ENCODE assay signal across 15 cellular contexts in genomic region chr6:110283657-110284056, GRCh38.
DNase-seq lines count a peak whose midpoint lies in the region; ATAC-seq and TF ChIP-seq lines count a peak whose summit lies in the region.
"Had no signal": no experiment of that assay in that cellular context is flagged by ENCODE, and none has a peak within 500 bp of the region (broad histone marks: within the 10 kb centered on the region; RNA-seq: fewer than 3 reads in every experiment).

No MANE protein-coding gene starts in this region.

- H3K4me3 ChIP-seq in left ventricle myocardium inferior = peak overlapping the region; percentile 49
- H3K4me3 ChIP-seq: A549, HAP-1 had no signal

- no peak for TF ChIP-seq CTCF in left ventricle myocardium inferior (IDR thresholded peaks at IDR 0.05; ENCODE audit: borderline replicate concordance)

- H3K36me3 ChIP-seq in left ventricle myocardium inferior = no peaks in the 10 kb centered on the region
- H3K36me3 ChIP-seq: HAP-1 had no signal

- peaks cover 6% of the 10 kb centered on the region for H3K9me3 ChIP-seq in left ventricle myocardium inferior (replicated peaks)
- H3K9me3 ChIP-seq: A549, HAP-1 had no signal

- no peaks in the 10 kb centered on the region for H3K27me3 ChIP-seq in left ventricle myocardium inferior (ENCODE audit: low read depth)

- DNase-seq in OCI-M1 (lab: John Stamatoyannopoulos, UW) (peak; percentile 46), left ventricle myocardium inferior (no peak), cerebellum (ENCODE audit: low spot score) (no peak)
- DNase-seq: CD8-positive, alpha-beta T cell; COR-L47; DMS153; DMS79 treated with DMSO at 0.1 percent for 48 hours; EL; GOT3 had no signal

- no peak for ATAC-seq in GM18861 (IDR thresholded peaks at IDR 0.05; ENCODE audit: unreplicated experiment)
- ATAC-seq: A549; CD8-positive, alpha-beta T cell; HepG2 had no signal

- peaks cover 18% of the 10 kb centered on the region for H3K4me1 ChIP-seq in left ventricle myocardium inferior
- H3K4me1 ChIP-seq: A549 had no signal

- H3K27ac ChIP-seq in angular gyrus (ENCODE audit: low read depth, low read length) (peak overlapping the region; percentile 84), left ventricle myocardium inferior (replicated peaks) (peak overlapping the region; percentile 65), temporal lobe (ENCODE audit: low read depth, low read length) (peak overlapping the region; percentile 72)
- H3K27ac ChIP-seq: A549 had no signal

- intact Hi-C loops in left ventricle myocardium inferior (cut with micrococcal nuclease) = no loop called here
